In the genomic region with DNA sequence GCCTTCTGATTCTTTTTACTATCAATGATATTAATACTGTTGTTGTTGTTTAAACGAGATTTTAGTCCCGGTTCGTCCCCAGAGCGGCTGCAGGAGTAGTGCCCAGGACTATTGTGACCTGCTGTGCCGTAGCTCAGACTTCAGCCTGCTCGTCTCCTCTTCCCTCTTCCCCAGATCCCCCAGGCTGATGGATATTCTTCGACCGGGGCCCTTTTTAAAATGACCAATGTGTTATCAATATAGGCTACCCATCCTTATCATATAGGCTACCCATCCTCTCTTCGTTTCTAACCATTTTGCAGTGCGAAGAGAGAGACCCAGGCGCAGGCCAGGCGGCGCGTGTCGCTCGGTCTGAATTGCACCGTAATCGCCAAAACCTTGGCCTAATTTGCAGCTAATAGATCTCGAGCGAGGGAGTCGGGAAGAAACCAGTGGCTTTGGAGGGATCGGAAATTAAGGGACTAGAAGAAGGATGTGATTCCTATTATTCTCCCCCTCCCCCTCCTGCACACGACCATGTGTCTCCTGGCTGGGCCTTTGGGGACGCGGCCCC, we compare ENCODE assay signal across 14 cellular contexts. TPM values are rescaled to one million over a fixed set of nuclear protein-coding genes. Genes with fewer than 3 reads are reported as not detected.
DNase-seq lines count a peak whose midpoint lies in the region; ATAC-seq, FAIRE-seq and TF ChIP-seq lines count a peak whose summit lies in the region.
"Had no signal": no experiment of that assay in that cellular context is flagged by ENCODE, and none has a peak within 500 bp of the region (broad histone marks: within the 10 kb centered on the region; RNA-seq: fewer than 3 reads in every experiment).

No MANE protein-coding gene starts in this region.

- peaks cover 20% of the 10 kb centered on the region for H3K4me1 Mint-ChIP-seq in astrocyte (ENCODE audit: low read depth, unreplicated experiment)

- H3K36me3 ChIP-seq in BLaER1 (no peaks in the 10 kb centered on the region), astrocyte (ENCODE audit: insufficient read depth, low read length) (peaks cover 18% of the 10 kb centered on the region)

- H3K27ac Mint-ChIP-seq in astrocyte (ENCODE audit: unreplicated experiment): no peak overlapping the region
- H3K27ac Mint-ChIP-seq: activated B cell treated with CpG ODN at 0.5 μM for 24 hours; CD8-positive, alpha-beta memory T cell had no signal

- H3K79me2 ChIP-seq in astrocyte (ENCODE audit: insufficient read depth, low read length): peaks cover 59% of the 10 kb centered on the region

- H3K9ac ChIP-seq in BLaER1 (no peak overlapping the region), astrocyte (ENCODE audit: low read length) (peak overlapping the region; percentile 81)

- no peak overlapping the region for H3K4me3 ChIP-seq in BLaER1
- peak overlapping the region; percentile 37 for H3K4me3 ChIP-seq in astrocyte (ENCODE audit: insufficient read depth, low read depth, low read length)
- H3K4me3 ChIP-seq in right cardiac atrium (ENCODE audit: low read length): peak overlapping the region; percentile 57

- H3K9me3 ChIP-seq in BLaER1 (no peaks in the 10 kb centered on the region), astrocyte (ENCODE audit: insufficient read depth, low read depth, low read length) (no peaks in the 10 kb centered on the region), right cardiac atrium (ENCODE audit: control insufficient read depth, low read length) (no peaks in the 10 kb centered on the region)

- H3K4me3 Mint-ChIP-seq in astrocyte (ENCODE audit: unreplicated experiment): no peak overlapping the region
- H3K4me3 Mint-ChIP-seq: activated B cell treated with CpG ODN at 0.5 μM for 24 hours had no signal

- H3K27me3 Mint-ChIP-seq in astrocyte (ENCODE audit: low read depth, unreplicated experiment): peaks cover 53% of the 10 kb centered on the region

- no peak for DNase-seq in astrocyte (ENCODE audit: low read depth)
- no peak for DNase-seq in right cardiac atrium
- DNase-seq in sciatic nerve (ENCODE audit: low spot score): peak; percentile 56
- DNase-seq in activated T-cell treated with anti-CD3 and anti-CD28 coated beads, Interleukin-2, amount 50 U/mL, for 1 hour: no peak
- no peak for DNase-seq in NCI-H526 (lab: John Stamatoyannopoulos, UW)
- DNase-seq: activated B cell treated with CpG ODN at 0.5 μM for 24 hours; activated effector memory CD4-positive, alpha-beta T cell treated with anti-CD3 and anti-CD28 coated beads, Interleukin-2, amount 50 U/mL, for 16 hours; CD8-positive, alpha-beta memory T cell; NCI-H1694; stimulated activated naive CD8-positive, alpha-beta T cell treated with anti-CD3 and anti-CD28 coated beads, Interleukin-15, Interleukin-2, amounts not matched to agents 100 U/mL and 50 U/mL, for 24 hours had no signal

- H3K36me3 Mint-ChIP-seq in astrocyte (ENCODE audit: low read depth, unreplicated experiment): peaks cover 7% of the 10 kb centered on the region

- peaks cover 97% of the 10 kb centered on the region for H4K20me1 ChIP-seq in BLaER1
- H4K20me1 ChIP-seq in astrocyte (ENCODE audit: insufficient read depth, low read length): peaks cover 21% of the 10 kb centered on the region

- TF ChIP-seq CTCF in astrocyte (IDR thresholded peaks at IDR 0.05; ENCODE audit: insufficient read depth, low read depth, low read length): no peak

- 50% methylated on average over 25 of the region's 25 CpGs for WGBS in right cardiac atrium

- FAIRE-seq in astrocyte (lab: Jason Lieb, UNC): no peak

- H3K27me3 ChIP-seq in BLaER1: peaks cover 100% of the 10 kb centered on the region
- H3K27me3 ChIP-seq in astrocyte (ENCODE audit: insufficient read depth, low read length): no peaks in the 10 kb centered on the region
- no peaks in the 10 kb centered on the region for H3K27me3 ChIP-seq in right cardiac atrium (ENCODE audit: control insufficient read depth, insufficient read depth)

- peaks cover 3% of the 10 kb centered on the region for H3K9me3 Mint-ChIP-seq in astrocyte (ENCODE audit: unreplicated experiment)
- H3K9me3 Mint-ChIP-seq: activated B cell treated with CpG ODN at 0.5 μM for 24 hours had no signal

- ATAC-seq in right cardiac atrium (no peak), sciatic nerve (no peak), HG03342 (IDR thresholded peaks at IDR 0.05; ENCODE audit: unreplicated experiment) (no peak), HG03565 (IDR thresholded peaks at IDR 0.05; ENCODE audit: unreplicated experiment) (no peak)
- ATAC-seq: stimulated activated naive CD8-positive, alpha-beta T cell treated with anti-CD3 and anti-CD28 coated beads, Interleukin-15, Interleukin-2, amounts not matched to agents 100 U/mL and 50 U/mL, for 24 hours had no signal

- H3K27ac ChIP-seq in BLaER1: no peak overlapping the region
- H3K27ac ChIP-seq in astrocyte (ENCODE audit: low read depth, low read length): peak overlapping the region; percentile 90
- H3K27ac ChIP-seq in right cardiac atrium (ENCODE audit: low read length): peak overlapping the region; percentile 49

- intact Hi-C loops in right cardiac atrium (cut with DNase I): loop anchor here in 2 of 4 donors (10.0 kb wide), 2 partner anchors 231 to 881 kb away; no protein-coding TSS in a partner anchor
- intact Hi-C loops in sciatic nerve (cut with DNase I): loop anchor here (5.0 to 10.0 kb wide), 4 partner anchors 61 to 1679 kb away; no protein-coding TSS in a partner anchor

- H3K4me2 ChIP-seq in BLaER1: peak overlapping the region; percentile 91
- peak overlapping the region; percentile 93 for H3K4me2 ChIP-seq in astrocyte (ENCODE audit: low read length)

- H2AFZ ChIP-seq in astrocyte (ENCODE audit: low read depth, low read length): peak overlapping the region; percentile 37

- H3K4me1 ChIP-seq in BLaER1 (peaks cover 43% of the 10 kb centered on the region), astrocyte (ENCODE audit: insufficient read depth, low read length) (peaks cover 73% of the 10 kb centered on the region), right cardiac atrium (ENCODE audit: control insufficient read depth, insufficient read depth, low read length) (peaks cover 4% of the 10 kb centered on the region)

RNA-seq across cellular contexts. Expression of a gene that starts 23.0 kb away (rescaled TPM):
- total RNA-seq in astrocyte (59.0 and 75.8 TPM in 2 replicates), right cardiac atrium (10 to 100 TPM; 44.3 to 68.6 (median 54.8) TPM), sciatic nerve (242 TPM)
- polyA plus RNA-seq in right cardiac atrium: 43.0 TPM
- total RNA-seq: activated B cell treated with CpG ODN at 0.5 μM for 24 hours; CD8-positive, alpha-beta memory T cell; OCI-LY7 had no signal
- polyA plus RNA-seq: CD8-positive, alpha-beta memory T cell had no signal
